In the genomic region with DNA sequence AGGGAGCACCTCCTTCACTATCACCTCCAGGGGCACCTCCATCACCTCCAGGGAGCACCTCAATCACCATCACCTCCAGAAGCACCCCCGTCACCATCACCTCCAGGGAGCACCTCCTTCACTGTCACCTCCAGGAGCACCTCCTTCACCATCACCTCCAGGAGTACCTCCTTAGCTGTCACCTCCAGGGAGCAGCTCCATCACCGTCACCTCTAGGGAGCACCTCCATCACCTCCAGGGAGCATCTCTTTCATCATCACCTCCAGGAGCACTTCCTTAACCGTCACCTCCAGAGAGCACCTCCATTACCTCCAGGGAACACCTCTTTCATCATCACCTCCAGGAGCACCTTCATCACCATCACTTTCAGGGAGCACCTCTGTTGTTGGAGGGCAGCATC, we compare ENCODE assay signal across 1 cellular context.
TF ChIP-seq lines count a peak whose summit lies in the region.

No MANE protein-coding gene starts in this region.

TF ChIP-seq in GM23338, 12 proteins besides CTCF, POLR2A, EP300 and RAD21 (continued from another document):
- TF ChIP-seq, protein P1, sequence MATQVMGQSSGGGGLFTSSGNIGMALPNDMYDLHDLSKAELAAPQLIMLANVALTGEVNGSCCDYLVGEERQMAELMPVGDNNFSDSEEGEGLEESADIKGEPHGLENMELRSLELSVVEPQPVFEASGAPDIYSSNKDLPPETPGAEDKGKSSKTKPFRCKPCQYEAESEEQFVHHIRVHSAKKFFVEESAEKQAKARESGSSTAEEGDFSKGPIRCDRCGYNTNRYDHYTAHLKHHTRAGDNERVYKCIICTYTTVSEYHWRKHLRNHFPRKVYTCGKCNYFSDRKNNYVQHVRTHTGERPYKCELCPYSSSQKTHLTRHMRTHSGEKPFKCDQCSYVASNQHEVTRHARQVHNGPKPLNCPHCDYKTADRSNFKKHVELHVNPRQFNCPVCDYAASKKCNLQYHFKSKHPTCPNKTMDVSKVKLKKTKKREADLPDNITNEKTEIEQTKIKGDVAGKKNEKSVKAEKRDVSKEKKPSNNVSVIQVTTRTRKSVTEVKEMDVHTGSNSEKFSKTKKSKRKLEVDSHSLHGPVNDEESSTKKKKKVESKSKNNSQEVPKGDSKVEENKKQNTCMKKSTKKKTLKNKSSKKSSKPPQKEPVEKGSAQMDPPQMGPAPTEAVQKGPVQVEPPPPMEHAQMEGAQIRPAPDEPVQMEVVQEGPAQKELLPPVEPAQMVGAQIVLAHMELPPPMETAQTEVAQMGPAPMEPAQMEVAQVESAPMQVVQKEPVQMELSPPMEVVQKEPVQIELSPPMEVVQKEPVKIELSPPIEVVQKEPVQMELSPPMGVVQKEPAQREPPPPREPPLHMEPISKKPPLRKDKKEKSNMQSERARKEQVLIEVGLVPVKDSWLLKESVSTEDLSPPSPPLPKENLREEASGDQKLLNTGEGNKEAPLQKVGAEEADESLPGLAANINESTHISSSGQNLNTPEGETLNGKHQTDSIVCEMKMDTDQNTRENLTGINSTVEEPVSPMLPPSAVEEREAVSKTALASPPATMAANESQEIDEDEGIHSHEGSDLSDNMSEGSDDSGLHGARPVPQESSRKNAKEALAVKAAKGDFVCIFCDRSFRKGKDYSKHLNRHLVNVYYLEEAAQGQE (IDR thresholded peaks at IDR 0.05; ENCODE audit: unreplicated experiment), result no peak
- TF ChIP-seq ZNF114 (CRISPR knock-in tag; IDR thresholded peaks at IDR 0.05) (no peak), ZNF331 (CRISPR knock-in tag; IDR thresholded peaks at IDR 0.05; ENCODE audit: low read depth) (no peak), CREB1 (CRISPR knock-in tag; IDR thresholded peaks at IDR 0.05; ENCODE audit: low read depth) (no peak), NANOG (IDR thresholded peaks at IDR 0.05; ENCODE audit: borderline replicate concordance) (no peak), JUNB (IDR thresholded peaks at IDR 0.05; ENCODE audit: unreplicated experiment) (no peak)
- TF ChIP-seq, protein P2, sequence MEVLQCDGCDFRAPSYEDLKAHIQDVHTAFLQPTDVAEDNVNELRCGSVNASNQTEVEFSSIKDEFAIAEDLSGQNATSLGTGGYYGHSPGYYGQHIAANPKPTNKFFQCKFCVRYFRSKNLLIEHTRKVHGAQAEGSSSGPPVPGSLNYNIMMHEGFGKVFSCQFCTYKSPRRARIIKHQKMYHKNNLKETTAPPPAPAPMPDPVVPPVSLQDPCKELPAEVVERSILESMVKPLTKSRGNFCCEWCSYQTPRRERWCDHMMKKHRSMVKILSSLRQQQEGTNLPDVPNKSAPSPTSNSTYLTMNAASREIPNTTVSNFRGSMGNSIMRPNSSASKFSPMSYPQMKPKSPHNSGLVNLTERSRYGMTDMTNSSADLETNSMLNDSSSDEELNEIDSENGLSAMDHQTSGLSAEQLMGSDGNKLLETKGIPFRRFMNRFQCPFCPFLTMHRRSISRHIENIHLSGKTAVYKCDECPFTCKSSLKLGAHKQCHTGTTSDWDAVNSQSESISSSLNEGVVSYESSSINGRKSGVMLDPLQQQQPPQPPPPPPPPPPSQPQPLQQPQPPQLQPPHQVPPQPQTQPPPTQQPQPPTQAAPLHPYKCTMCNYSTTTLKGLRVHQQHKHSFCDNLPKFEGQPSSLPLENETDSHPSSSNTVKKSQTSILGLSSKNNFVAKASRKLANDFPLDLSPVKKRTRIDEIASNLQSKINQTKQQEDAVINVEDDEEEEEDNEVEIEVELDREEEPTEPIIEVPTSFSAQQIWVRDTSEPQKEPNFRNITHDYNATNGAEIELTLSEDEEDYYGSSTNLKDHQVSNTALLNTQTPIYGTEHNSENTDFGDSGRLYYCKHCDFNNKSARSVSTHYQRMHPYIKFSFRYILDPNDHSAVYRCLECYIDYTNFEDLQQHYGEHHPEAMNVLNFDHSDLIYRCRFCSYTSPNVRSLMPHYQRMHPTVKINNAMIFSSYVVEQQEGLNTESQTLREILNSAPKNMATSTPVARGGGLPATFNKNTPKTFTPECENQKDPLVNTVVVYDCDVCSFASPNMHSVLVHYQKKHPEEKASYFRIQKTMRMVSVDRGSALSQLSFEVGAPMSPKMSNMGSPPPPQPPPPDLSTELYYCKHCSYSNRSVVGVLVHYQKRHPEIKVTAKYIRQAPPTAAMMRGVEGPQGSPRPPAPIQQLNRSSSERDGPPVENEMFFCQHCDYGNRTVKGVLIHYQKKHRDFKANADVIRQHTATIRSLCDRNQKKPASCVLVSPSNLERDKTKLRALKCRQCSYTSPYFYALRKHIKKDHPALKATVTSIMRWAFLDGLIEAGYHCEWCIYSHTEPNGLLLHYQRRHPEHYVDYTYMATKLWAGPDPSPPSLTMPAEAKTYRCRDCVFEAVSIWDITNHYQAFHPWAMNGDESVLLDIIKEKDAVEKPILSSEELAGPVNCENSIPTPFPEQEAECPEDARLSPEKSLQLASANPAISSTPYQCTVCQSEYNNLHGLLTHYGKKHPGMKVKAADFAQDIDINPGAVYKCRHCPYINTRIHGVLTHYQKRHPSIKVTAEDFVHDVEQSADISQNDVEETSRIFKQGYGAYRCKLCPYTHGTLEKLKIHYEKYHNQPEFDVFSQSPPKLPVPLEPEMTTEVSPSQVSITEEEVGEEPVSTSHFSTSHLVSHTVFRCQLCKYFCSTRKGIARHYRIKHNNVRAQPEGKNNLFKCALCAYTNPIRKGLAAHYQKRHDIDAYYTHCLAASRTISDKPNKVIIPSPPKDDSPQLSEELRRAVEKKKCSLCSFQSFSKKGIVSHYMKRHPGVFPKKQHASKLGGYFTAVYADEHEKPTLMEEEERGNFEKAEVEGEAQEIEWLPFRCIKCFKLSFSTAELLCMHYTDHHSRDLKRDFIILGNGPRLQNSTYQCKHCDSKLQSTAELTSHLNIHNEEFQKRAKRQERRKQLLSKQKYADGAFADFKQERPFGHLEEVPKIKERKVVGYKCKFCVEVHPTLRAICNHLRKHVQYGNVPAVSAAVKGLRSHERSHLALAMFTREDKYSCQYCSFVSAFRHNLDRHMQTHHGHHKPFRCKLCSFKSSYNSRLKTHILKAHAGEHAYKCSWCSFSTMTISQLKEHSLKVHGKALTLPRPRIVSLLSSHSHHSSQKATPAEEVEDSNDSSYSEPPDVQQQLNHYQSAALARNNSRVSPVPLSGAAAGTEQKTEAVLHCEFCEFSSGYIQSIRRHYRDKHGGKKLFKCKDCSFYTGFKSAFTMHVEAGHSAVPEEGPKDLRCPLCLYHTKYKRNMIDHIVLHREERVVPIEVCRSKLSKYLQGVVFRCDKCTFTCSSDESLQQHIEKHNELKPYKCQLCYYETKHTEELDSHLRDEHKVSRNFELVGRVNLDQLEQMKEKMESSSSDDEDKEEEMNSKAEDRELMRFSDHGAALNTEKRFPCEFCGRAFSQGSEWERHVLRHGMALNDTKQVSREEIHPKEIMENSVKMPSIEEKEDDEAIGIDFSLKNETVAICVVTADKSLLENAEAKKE (CRISPR knock-in tag; IDR thresholded peaks at IDR 0.05), result no peak
- TF ChIP-seq, protein P3, sequence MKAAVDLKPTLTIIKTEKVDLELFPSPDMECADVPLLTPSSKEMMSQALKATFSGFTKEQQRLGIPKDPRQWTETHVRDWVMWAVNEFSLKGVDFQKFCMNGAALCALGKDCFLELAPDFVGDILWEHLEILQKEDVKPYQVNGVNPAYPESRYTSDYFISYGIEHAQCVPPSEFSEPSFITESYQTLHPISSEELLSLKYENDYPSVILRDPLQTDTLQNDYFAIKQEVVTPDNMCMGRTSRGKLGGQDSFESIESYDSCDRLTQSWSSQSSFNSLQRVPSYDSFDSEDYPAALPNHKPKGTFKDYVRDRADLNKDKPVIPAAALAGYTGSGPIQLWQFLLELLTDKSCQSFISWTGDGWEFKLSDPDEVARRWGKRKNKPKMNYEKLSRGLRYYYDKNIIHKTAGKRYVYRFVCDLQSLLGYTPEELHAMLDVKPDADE (IDR thresholded peaks at IDR 0.05), result no peak
